ENCODE assay signal across 1 cellular context in the genomic region with DNA sequence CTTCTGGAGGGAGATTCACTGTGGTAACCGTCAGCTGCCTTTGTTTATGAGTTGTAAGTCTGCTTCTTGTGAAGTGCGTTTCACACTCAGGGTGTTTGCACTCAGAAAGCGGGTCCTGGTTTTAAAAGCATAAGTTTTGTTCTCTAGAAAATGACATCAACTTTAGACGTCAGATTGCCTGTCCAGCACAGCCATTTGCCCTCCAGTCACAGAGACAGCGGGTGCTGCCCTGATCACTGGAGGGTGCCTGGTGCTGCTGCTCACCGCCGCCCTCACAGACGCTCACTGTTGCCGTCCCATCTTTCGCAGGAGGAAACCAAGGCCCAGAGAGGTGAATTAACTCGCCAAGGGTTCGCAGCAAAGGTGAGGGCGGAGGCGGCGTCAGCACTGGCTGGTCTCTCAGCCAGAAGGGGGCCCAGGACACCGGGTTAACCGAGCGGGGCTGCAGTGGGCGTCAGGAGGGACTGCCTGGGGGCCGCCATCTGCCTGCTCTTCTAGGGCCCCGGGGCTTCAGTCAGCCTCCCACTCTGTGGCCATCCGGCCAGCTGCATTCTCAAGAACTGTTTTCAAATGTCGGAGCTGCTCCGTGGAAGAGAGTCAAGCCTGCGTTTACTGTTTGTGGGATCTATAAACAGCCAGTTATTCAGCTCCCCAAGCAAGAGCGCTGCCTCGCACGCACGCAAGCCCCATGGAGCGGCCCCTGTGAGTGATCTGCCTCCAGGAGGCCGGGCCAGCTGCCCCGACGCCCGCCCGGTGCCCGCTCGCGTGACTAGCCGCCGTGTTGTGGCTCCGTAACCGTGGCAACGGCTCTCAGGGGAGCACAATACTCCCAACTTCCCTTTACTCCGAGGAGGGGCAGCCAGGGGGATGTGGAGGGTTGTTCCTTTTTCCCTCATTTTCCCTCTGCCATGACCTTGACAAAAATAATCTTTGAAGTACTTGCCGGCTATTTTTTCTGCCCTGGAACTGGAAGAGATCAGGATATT.
TF ChIP-seq lines count a peak whose summit lies in the region.

No MANE protein-coding gene starts in this region.

TF ChIP-seq in HEK293, 187 proteins besides CTCF, POLR2A, EP300 and RAD21 (continued from another document):
- TF ChIP-seq ATF2 (tag by site-specific recombination; IDR thresholded peaks at IDR 0.05; ENCODE audit: low read depth) (no peak), ZNF530 (tag by site-specific recombination; IDR thresholded peaks at IDR 0.05; ENCODE audit: low read depth) (no peak), ZNF140 (tag by site-specific recombination; IDR thresholded peaks at IDR 0.05) (no peak), ZNF664 (tag by site-specific recombination; IDR thresholded peaks at IDR 0.05) (no peak), ZNF488 (tag by site-specific recombination; IDR thresholded peaks at IDR 0.05) (no peak), ZNF561 (tag by site-specific recombination; IDR thresholded peaks at IDR 0.05; ENCODE audit: borderline replicate concordance) (peak; percentile 91), ZBTB1 (tag by site-specific recombination; IDR thresholded peaks at IDR 0.05) (0 out of 2 replicates have a peak, but pooled peaks have one; percentile 19), ZFP69B (tag by site-specific recombination; IDR thresholded peaks at IDR 0.05) (no peak), ZNF544 (tag by site-specific recombination; IDR thresholded peaks at IDR 0.05) (no peak), ZNF335 (tag by site-specific recombination; conservative IDR thresholded peaks at IDR 0.05) (peak; percentile 78), ZNF792 (tag by site-specific recombination; IDR thresholded peaks at IDR 0.05) (no peak), ZNF311 (tag by site-specific recombination; IDR thresholded peaks at IDR 0.05; ENCODE audit: borderline replicate concordance) (no peak)
- TF ChIP-seq, protein P1, sequence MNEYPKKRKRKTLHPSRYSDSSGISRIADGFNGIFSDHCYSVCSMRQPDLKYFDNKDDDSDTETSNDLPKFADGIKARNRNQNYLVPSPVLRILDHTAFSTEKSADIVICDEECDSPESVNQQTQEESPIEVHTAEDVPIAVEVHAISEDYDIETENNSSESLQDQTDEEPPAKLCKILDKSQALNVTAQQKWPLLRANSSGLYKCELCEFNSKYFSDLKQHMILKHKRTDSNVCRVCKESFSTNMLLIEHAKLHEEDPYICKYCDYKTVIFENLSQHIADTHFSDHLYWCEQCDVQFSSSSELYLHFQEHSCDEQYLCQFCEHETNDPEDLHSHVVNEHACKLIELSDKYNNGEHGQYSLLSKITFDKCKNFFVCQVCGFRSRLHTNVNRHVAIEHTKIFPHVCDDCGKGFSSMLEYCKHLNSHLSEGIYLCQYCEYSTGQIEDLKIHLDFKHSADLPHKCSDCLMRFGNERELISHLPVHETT (tag by site-specific recombination; IDR thresholded peaks at IDR 0.05) = no peak
